Comparison of ENCODE assay signal across 35 cellular contexts in genomic region chr10:21827308-21827707, GRCh38.
"Had no signal": no experiment of that assay in that cellular context is flagged by ENCODE, and none has a peak within 500 bp of the region (broad histone marks: within the 10 kb centered on the region; RNA-seq: fewer than 3 reads in every experiment).

No MANE protein-coding gene starts in this region.

- H3K36me3 ChIP-seq: adrenal gland, brain microvascular endothelial cell, breast epithelium had no signal

- H3K27ac Mint-ChIP-seq: activated B cell treated with CpG ODN at 0.5 μM for 24 hours; activated CD4-positive, alpha-beta memory T cell treated with anti-CD3 and anti-CD28 coated beads for 36 hours; activated CD4-positive, alpha-beta T cell treated with anti-CD3 and anti-CD28 coated beads, Interleukin-2, amount 10 ng/mL, durations not matched to agents 24 days and 14 days; activated CD8-positive, alpha-beta T cell treated with anti-CD3 and anti-CD28 coated beads for 36 hours; activated naive CD4-positive, alpha-beta T cell treated with anti-CD3 and anti-CD28 coated beads, Interleukin-2, amount 10 ng/mL, durations not matched to agents 7 days and 5 days; activated naive CD4-positive, alpha-beta T cell treated with anti-CD3 and anti-CD28 coated beads, Interleukin-2, amount 50 U/mL, for 24 hours; activated naive CD8-positive, alpha-beta T cell; activated naive CD8-positive, alpha-beta T cell treated with anti-CD3 and anti-CD28 coated beads, Interleukin-2, amount 10 ng/mL, durations not matched to agents 7 days and 5 days; activated naive CD8-positive, alpha-beta T cell treated with anti-CD3 and anti-CD28 coated beads, Interleukin-2, amount 50 U/mL, for 24 hours; activated T-cell treated with anti-CD3 and anti-CD28 coated beads, Interleukin-2, amount 50 U/mL, for 24 hours; activated T-helper 2 cell treated with anti-CD3 and anti-CD28 coated beads, Interferon-gamma antibody, Interleukin-2, Interleukin-4, amounts not matched to agents 10 μg/mL and 5 μg/mL and 100 μg/mL, durations not matched to agents 14 hours and 24 hours and 36 hours; T-helper 1 cell treated with Interleukin-12 subunit alpha and Interleukin-12 subunit beta and Interleukin-4 antibody, amounts not matched to agents 30 μg/mL and 1 μg/mL, for 36 hours; T-helper 2 cell treated with Interferon-gamma antibody and Interleukin-4, amounts not matched to agents 5 μg/mL and 100 μg/mL, for 36 hours had no signal

- H3K4me1 ChIP-seq: adrenal gland, body of pancreas, breast epithelium had no signal

- ATAC-seq: activated CD8-positive, alpha-beta T cell treated with anti-CD3 and anti-CD28 coated beads for 36 hours; activated naive CD8-positive, alpha-beta T cell treated with anti-CD3 and anti-CD28 coated beads, Interleukin-2, amount 50 U/mL, for 24 hours; body of pancreas had no signal

- DNase-seq: activated B cell treated with CpG ODN at 0.5 μM for 24 hours; activated CD4-positive, alpha-beta memory T cell treated with anti-CD3 and anti-CD28 coated beads for 36 hours; activated CD4-positive, alpha-beta T cell treated with anti-CD3 and anti-CD28 coated beads for 4 hours; activated CD4-positive, alpha-beta T cell treated with anti-CD3 and anti-CD28 coated beads, Interleukin-2, amount 10 ng/mL, durations not matched to agents 24 days and 14 days; activated CD4-positive, alpha-beta T cell treated with anti-CD3 and anti-CD28 coated beads, Interleukin-2, amount 50 U/mL, for 1 hour; activated CD4-positive, alpha-beta T cell treated with anti-CD3 and anti-CD28 coated beads, Interleukin-2, amount 50 U/mL, for 4 hours; activated CD4-positive, CD25-positive, alpha-beta regulatory T cell treated with anti-CD3 and anti-CD28 coated beads, Interleukin-2, amount 50 U/mL, for 72 hours; activated CD8-positive, alpha-beta memory T cell treated with anti-CD3 and anti-CD28 coated beads, Interleukin-2, amount 50 U/mL, for 4 hours; activated CD8-positive, alpha-beta T cell treated with anti-CD3 and anti-CD28 coated beads for 36 hours; activated effector memory CD4-positive, alpha-beta T cell treated with Interleukin-2 at 50 U/mL for 16 hours; activated gamma-delta T cell; activated naive CD4-positive, alpha-beta T cell treated with anti-CD3 and anti-CD28 coated beads, Interleukin-2, amount 10 ng/mL, durations not matched to agents 7 days and 5 days; activated naive CD4-positive, alpha-beta T cell treated with Interleukin-2 at 50 U/mL for 16 hours; activated naive CD8-positive, alpha-beta T cell treated with anti-CD3 and anti-CD28 coated beads, Interleukin-2, amount 10 ng/mL, durations not matched to agents 7 days and 5 days; activated naive CD8-positive, alpha-beta T cell treated with anti-CD3 and anti-CD28 coated beads, Interleukin-2, amount 50 U/mL, for 24 hours; activated T-cell treated with anti-CD3 and anti-CD28 coated beads, Interleukin-2, amount 50 U/mL, for 24 hours; activated T-cell treated with anti-CD3 and anti-CD28 coated beads, Interleukin-2, amount 50 U/mL, for 48 hours; adrenal gland; amniotic stem cell; aorta; body of pancreas; brain microvascular endothelial cell; central memory CD4-positive, alpha-beta T cell; T-helper 1 cell; T-helper 2 cell; T-helper 9 cell had no signal

- H3K4me3 Mint-ChIP-seq: activated B cell treated with CpG ODN at 0.5 μM for 24 hours; activated CD4-positive, alpha-beta memory T cell treated with anti-CD3 and anti-CD28 coated beads for 36 hours; activated CD4-positive, alpha-beta T cell treated with anti-CD3 and anti-CD28 coated beads, Interleukin-2, amount 10 ng/mL, durations not matched to agents 24 days and 14 days; activated CD8-positive, alpha-beta T cell treated with anti-CD3 and anti-CD28 coated beads for 36 hours; activated naive CD4-positive, alpha-beta T cell treated with anti-CD3 and anti-CD28 coated beads, Interleukin-2, amount 10 ng/mL, durations not matched to agents 7 days and 5 days; activated naive CD4-positive, alpha-beta T cell treated with anti-CD3 and anti-CD28 coated beads, Interleukin-2, amount 50 U/mL, for 24 hours; activated naive CD8-positive, alpha-beta T cell; activated naive CD8-positive, alpha-beta T cell treated with anti-CD3 and anti-CD28 coated beads, Interleukin-2, amount 10 ng/mL, durations not matched to agents 7 days and 5 days; activated naive CD8-positive, alpha-beta T cell treated with anti-CD3 and anti-CD28 coated beads, Interleukin-2, amount 50 U/mL, for 24 hours; activated T-cell treated with anti-CD3 and anti-CD28 coated beads, Interleukin-2, amount 50 U/mL, for 24 hours; T-helper 1 cell treated with Interleukin-12 subunit alpha and Interleukin-12 subunit beta and Interleukin-4 antibody, amounts not matched to agents 30 μg/mL and 1 μg/mL, for 36 hours; T-helper 2 cell treated with Interferon-gamma antibody and Interleukin-4, amounts not matched to agents 5 μg/mL and 100 μg/mL, for 36 hours had no signal

- H3K27me3 ChIP-seq: adrenal gland, body of pancreas, brain microvascular endothelial cell, breast epithelium had no signal

- H3K4me3 ChIP-seq: adrenal gland, body of pancreas, breast epithelium had no signal

- FAIRE-seq: astrocyte, TTC549 had no signal

- H3K4me1 Mint-ChIP-seq: activated B cell treated with CpG ODN at 0.5 μM for 24 hours; activated CD4-positive, alpha-beta T cell treated with anti-CD3 and anti-CD28 coated beads, Interleukin-2, amount 10 ng/mL, durations not matched to agents 24 days and 14 days; activated naive CD4-positive, alpha-beta T cell treated with anti-CD3 and anti-CD28 coated beads, Interleukin-2, amount 10 ng/mL, durations not matched to agents 7 days and 5 days; activated naive CD4-positive, alpha-beta T cell treated with anti-CD3 and anti-CD28 coated beads, Interleukin-2, amount 50 U/mL, for 24 hours; activated naive CD8-positive, alpha-beta T cell treated with anti-CD3 and anti-CD28 coated beads, Interleukin-2, amount 10 ng/mL, durations not matched to agents 7 days and 5 days; activated naive CD8-positive, alpha-beta T cell treated with anti-CD3 and anti-CD28 coated beads, Interleukin-2, amount 50 U/mL, for 24 hours had no signal

- H3K27me3 Mint-ChIP-seq: activated B cell treated with CpG ODN at 0.5 μM for 24 hours; activated CD4-positive, alpha-beta memory T cell treated with anti-CD3 and anti-CD28 coated beads for 36 hours; activated CD4-positive, alpha-beta T cell treated with anti-CD3 and anti-CD28 coated beads, Interleukin-2, amount 10 ng/mL, durations not matched to agents 24 days and 14 days; activated CD8-positive, alpha-beta T cell treated with anti-CD3 and anti-CD28 coated beads for 36 hours; activated naive CD4-positive, alpha-beta T cell treated with anti-CD3 and anti-CD28 coated beads, Interleukin-2, amount 10 ng/mL, durations not matched to agents 7 days and 5 days; activated naive CD4-positive, alpha-beta T cell treated with anti-CD3 and anti-CD28 coated beads, Interleukin-2, amount 50 U/mL, for 24 hours; activated naive CD8-positive, alpha-beta T cell; activated naive CD8-positive, alpha-beta T cell treated with anti-CD3 and anti-CD28 coated beads, Interleukin-2, amount 10 ng/mL, durations not matched to agents 7 days and 5 days; activated naive CD8-positive, alpha-beta T cell treated with anti-CD3 and anti-CD28 coated beads, Interleukin-2, amount 50 U/mL, for 24 hours; activated T-cell treated with anti-CD3 and anti-CD28 coated beads, Interleukin-2, amount 50 U/mL, for 24 hours had no signal

- H3K27ac ChIP-seq: adrenal gland, body of pancreas, brain microvascular endothelial cell, breast epithelium, VCaP had no signal
